ENCODE assay signal across 10 cellular contexts in the genomic region with DNA sequence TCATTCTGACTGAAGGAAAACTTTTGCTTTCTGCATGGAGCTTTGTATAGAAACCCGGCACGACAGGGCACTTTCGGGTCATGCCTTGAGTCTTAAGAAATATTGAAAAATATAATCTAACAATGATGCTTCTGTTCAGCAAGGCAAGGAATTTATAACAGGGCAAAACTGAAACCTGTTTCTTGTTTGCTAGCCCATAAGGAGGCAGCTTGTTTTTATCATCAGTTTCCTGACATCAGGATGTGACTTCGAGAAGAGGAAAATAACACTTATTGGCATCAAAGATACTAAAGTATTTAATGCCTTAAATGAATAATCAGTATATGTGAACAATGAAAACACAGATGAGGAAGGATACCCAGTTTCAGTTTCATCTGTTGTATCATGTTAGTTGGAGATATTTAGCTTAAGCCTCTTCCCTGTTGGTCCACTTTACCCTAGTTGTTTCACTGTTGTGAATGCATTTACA.
DNase-seq lines count a peak whose midpoint lies in the region; ATAC-seq, FAIRE-seq and TF ChIP-seq lines count a peak whose summit lies in the region.
"Had no signal": no experiment of that assay in that cellular context is flagged by ENCODE, and none has a peak within 500 bp of the region (broad histone marks: within the 10 kb centered on the region; RNA-seq: fewer than 3 reads in every experiment).

No MANE protein-coding gene starts in this region.

- H3K79me2 ChIP-seq in endothelial cell of umbilical vein (ENCODE audit: control insufficient read depth, insufficient read depth, low read length), result peaks cover 5% of the 10 kb centered on the region

- H3K9ac ChIP-seq in endothelial cell of umbilical vein (replicated peaks; ENCODE audit: extremely low read depth, insufficient read depth, low read length), result peak overlapping the region; percentile 6

- dilution Hi-C loops in endothelial cell of umbilical vein (cut with MboI; ENCODE audit: extremely low pct_ligation_motif_present, low sequenced_read_pairs), result no loop called here

- no peak overlapping the region for H2AFZ ChIP-seq in endothelial cell of umbilical vein (ENCODE audit: low read depth, low read length)

- FAIRE-seq in endothelial cell of umbilical vein (lab: Jason Lieb, UNC), result no peak
- FAIRE-seq: H1 had no signal

- no peak for TF ChIP-seq CTCF in endothelial cell of umbilical vein (IDR thresholded peaks at IDR 0.05; ENCODE audit: extremely low read depth in 1 of 2, insufficient read depth in 1 of 2, low read depth in 1 of 2, low read length in 2 of 2)

- H3K4me3 ChIP-seq in endothelial cell of umbilical vein (replicated peaks in 1 of 3; ENCODE audit: insufficient read depth in 1 of 3, low read depth in 1 of 3, low read length in 3 of 3), result no peak overlapping the region

- POLR2A ChIA-PET in endothelial cell of umbilical vein (lab: Charles Lee), result no interaction called here

- H3K4me2 ChIP-seq in endothelial cell of umbilical vein (ENCODE audit: insufficient read depth, low read length), result peak overlapping the region; percentile 64

- ATAC-seq in GM19467 (IDR thresholded peaks at IDR 0.05; ENCODE audit: unreplicated experiment), result peak; percentile 66
- ATAC-seq in HG03378 (IDR thresholded peaks at IDR 0.05; ENCODE audit: unreplicated experiment), result peak; percentile 79

- no peaks in the 10 kb centered on the region for H3K27me3 ChIP-seq in endothelial cell of umbilical vein (ENCODE audit: control insufficient read depth in 2 of 2, insufficient read depth in 2 of 2, low read length in 2 of 2)

- no peaks in the 10 kb centered on the region for H3K9me1 ChIP-seq in endothelial cell of umbilical vein (replicated peaks; ENCODE audit: control insufficient read depth, extremely low read depth, insufficient read depth, low read length)

- no peaks in the 10 kb centered on the region for H3K36me3 ChIP-seq in endothelial cell of umbilical vein (ENCODE audit: control insufficient read depth in 2 of 2, extremely low read depth in 1 of 2, insufficient read depth in 2 of 2, low read length in 2 of 2)

- H3K27ac ChIP-seq in endothelial cell of umbilical vein (ENCODE audit: insufficient read depth, low read depth, low read length), result no peak overlapping the region

- intact Hi-C loops in endothelial cell of umbilical vein (cut with micrococcal nuclease), result no loop called here

- no peaks in the 10 kb centered on the region for H4K20me1 ChIP-seq in endothelial cell of umbilical vein (replicated peaks; ENCODE audit: control insufficient read depth, extremely low read depth, insufficient read depth, low read length)

- no TSS peak for BruUV-seq in endothelial cell of umbilical vein (replicated peaks; lab: Mats Ljungman, UMichigan)

- TF ChIP-seq POLR2A in endothelial cell of umbilical vein (IDR thresholded peaks at IDR 0.05; ENCODE audit: low read depth, low read length), result no peak

- CTCF ChIA-PET in endothelial cell of umbilical vein (lab: Charles Lee), result interaction anchor here (1.0 to 1.5 kb wide), 4 partner anchors 9 to 908 kb away, joined by 3 to 4 read pairs (median 3); no protein-coding TSS in a partner anchor

- peak; percentile 6 for DNase-seq in EH (ENCODE audit: low read depth)
- peak; percentile 56 for DNase-seq in endothelial cell of umbilical vein (ENCODE audit: low read depth, low spot score)
- DNase-seq in HPDE6-E6E7 (ENCODE audit: extremely low spot score), result no peak
- no peak for DNase-seq in NCI-H2171 (lab: John Stamatoyannopoulos, UW)
- DNase-seq in NCI-H146 treated with DMSO at 0.1 percent for 48 hours (lab: John Stamatoyannopoulos, UW; ENCODE audit: unreplicated experiment), result no peak
- no peak for DNase-seq in NCI-H524 treated with DMSO at 0.1 percent for 48 hours (lab: John Stamatoyannopoulos, UW)
- DNase-seq: NCI-H1105 treated with DMSO at 0.1 percent for 48 hours had no signal

- H3K4me1 ChIP-seq in endothelial cell of umbilical vein (ENCODE audit: control insufficient read depth, extremely low read depth, insufficient read depth, low read length), result peaks cover 10% of the 10 kb centered on the region

- H3K9me3 ChIP-seq in endothelial cell of umbilical vein (replicated peaks; ENCODE audit: control insufficient read depth, insufficient read depth, low read length), result no peaks in the 10 kb centered on the region

TF ChIP-seq in endothelial cell of umbilical vein, 7 proteins besides CTCF, POLR2A, EP300 and RAD21:
- TF ChIP-seq MYC (IDR thresholded peaks at IDR 0.05; ENCODE audit: low read depth, low read length), result no peak

Comparison
In these comparisons a context has a peak if more than half of its experiments do, and no peak if none do; other contexts are left out.
1. DNase-seq: peak in EH (single experiment) and endothelial cell of umbilical vein (single experiment); none in HPDE6-E6E7 (single experiment), NCI-H2171 (single experiment), NCI-H146 treated with DMSO at 0.1 percent for 48 hours (single experiment) and NCI-H524 treated with DMSO at 0.1 percent for 48 hours (single experiment).